ENCODE assay signal across 14 cellular contexts in genomic region chr7:70571403-70571911, GRCh38.
DNase-seq lines count a peak whose midpoint lies in the region; ATAC-seq and TF ChIP-seq lines count a peak whose summit lies in the region.
"Had no signal": no experiment of that assay in that cellular context is flagged by ENCODE, and none has a peak within 500 bp of the region (broad histone marks: within the 10 kb centered on the region; RNA-seq: fewer than 3 reads in every experiment).

No MANE protein-coding gene starts in this region.

- peak; percentile 45 for DNase-seq in Caki2 (ENCODE audit: low read depth)
- DNase-seq in NCI-H226: peak; percentile 51
- peak; percentile 33 to 84 for DNase-seq in fibroblast of lung (ENCODE audit: low read depth in 2 of 2)
- DNase-seq in neuronal stem cell (ENCODE audit: low spot score): no peak
- DNase-seq in GM10248 (ENCODE audit: extremely low spot score): no peak
- DNase-seq in natural killer cell treated with Interleukin-12 subunit alpha and Interleukin-12 subunit beta and Interleukin-15 and Interleukin-18, amount 100 ng/mL, for 72 hours (ENCODE audit: low spot score): no peak
- DNase-seq in 8988T: no peak
- no peak for DNase-seq in NCI-H2029 (lab: John Stamatoyannopoulos, UW)
- DNase-seq: activated CD8-positive, alpha-beta memory T cell treated with anti-CD3 and anti-CD28 coated beads, Interleukin-2, amount 50 U/mL, for 4 hours; naive thymus-derived CD4-positive, alpha-beta T cell; PC-9; stimulated activated CD8-positive, alpha-beta memory T cell treated with anti-CD3 and anti-CD28 coated beads, Interleukin-4, amount 100 ng/mL, for 48 hours had no signal

- H2AFZ ChIP-seq in fibroblast of lung (ENCODE audit: low read length): no peak overlapping the region
- peak overlapping the region; percentile 15 for H2AFZ ChIP-seq in neuronal stem cell (ENCODE audit: low read length)
- H2AFZ ChIP-seq: PC-9 had no signal

- CTCF ChIA-PET in GM10248 (lab: Yijun Ruan, JAX): interaction anchor here (1.4 to 2.3 kb wide), 2 partner anchors 11 to 28 kb away, joined by 3 to 6 read pairs; no protein-coding TSS in a partner anchor

- H3K4ac ChIP-seq in neuronal stem cell (ENCODE audit: low read length): no peak overlapping the region

- no peak overlapping the region for H3K18ac ChIP-seq in neuronal stem cell (ENCODE audit: low read length)

- no peaks in the 10 kb centered on the region for H3K4me1 Mint-ChIP-seq in natural killer cell treated with Interleukin-12 subunit alpha and Interleukin-12 subunit beta and Interleukin-15 and Interleukin-18, amount 100 ng/mL, for 72 hours (ENCODE audit: low read depth in 2 of 2)

- H3K4me2 ChIP-seq in fibroblast of lung (ENCODE audit: extremely low read depth, insufficient read depth, low read length) (no peak overlapping the region), neuronal stem cell (ENCODE audit: insufficient read depth, low read length, poor library complexity, severe bottlenecking) (no peak overlapping the region)
- H3K4me2 ChIP-seq: KMS-11, PC-9 had no signal

- H3K27me3 Mint-ChIP-seq in natural killer cell treated with Interleukin-12 subunit alpha and Interleukin-12 subunit beta and Interleukin-15 and Interleukin-18, amount 100 ng/mL, for 72 hours: no peaks in the 10 kb centered on the region
- H3K27me3 Mint-ChIP-seq: naive thymus-derived CD4-positive, alpha-beta T cell had no signal

- ATAC-seq in natural killer cell treated with Interleukin-12 subunit alpha and Interleukin-12 subunit beta and Interleukin-15 and Interleukin-18, amount 100 ng/mL, for 72 hours: no peak
- ATAC-seq: GM12878; naive thymus-derived CD4-positive, alpha-beta T cell had no signal

- POLR2A ChIA-PET in GM10248 (lab: Yijun Ruan, JAX): no interaction called here

- no peak overlapping the region for H2BK12ac ChIP-seq in neuronal stem cell (ENCODE audit: low read length)

- no peak for TF ChIP-seq CTCF in fibroblast of lung (conservative IDR thresholded peaks at IDR 0.05 in 1 of 2, IDR thresholded peaks at IDR 0.05 in 1 of 2; ENCODE audit: low read depth in 1 of 2, low read length in 2 of 2)
- no peak for TF ChIP-seq CTCF in GM10248 (IDR thresholded peaks at IDR 0.05; ENCODE audit: control extremely low read depth, extremely low read depth, low read depth, missing control alignments)

- H3K36me3 Mint-ChIP-seq in natural killer cell treated with Interleukin-12 subunit alpha and Interleukin-12 subunit beta and Interleukin-15 and Interleukin-18, amount 100 ng/mL, for 72 hours: no peaks in the 10 kb centered on the region
- H3K36me3 Mint-ChIP-seq: naive thymus-derived CD4-positive, alpha-beta T cell had no signal

- H3K4me3 ChIP-seq in fibroblast of lung (replicated peaks in 1 of 4; ENCODE audit: control extremely low read depth in 1 of 4, insufficient read depth in 1 of 4, low read depth in 3 of 4, low read length in 4 of 4) (no peak overlapping the region), neuronal stem cell (ENCODE audit: low read length in 2 of 2) (no peak overlapping the region)
- H3K4me3 ChIP-seq: GM12878, PC-9 had no signal

- H2BK5ac ChIP-seq in neuronal stem cell (ENCODE audit: low read length): no peak overlapping the region

- no peak overlapping the region for H4K91ac ChIP-seq in neuronal stem cell (ENCODE audit: low read depth, low read length, poor library complexity)

- no peaks in the 10 kb centered on the region for H3K79me1 ChIP-seq in neuronal stem cell (ENCODE audit: low read depth, low read length)

- no peaks in the 10 kb centered on the region for H3K79me2 ChIP-seq in fibroblast of lung (ENCODE audit: control insufficient read depth, insufficient read depth, low read length)

- H3K9me3 Mint-ChIP-seq in natural killer cell treated with Interleukin-12 subunit alpha and Interleukin-12 subunit beta and Interleukin-15 and Interleukin-18, amount 100 ng/mL, for 72 hours: no peaks in the 10 kb centered on the region

- no peak overlapping the region for H3K23ac ChIP-seq in neuronal stem cell (ENCODE audit: low read depth, low read length, poor library complexity)

- H3K27ac ChIP-seq in fibroblast of lung (ENCODE audit: insufficient read depth, low read length): no peak overlapping the region
- no peak overlapping the region for H3K27ac ChIP-seq in neuronal stem cell (replicated peaks; ENCODE audit: low read length)
- H3K27ac ChIP-seq: KMS-11, PC-9 had no signal

- no peak overlapping the region for H3K14ac ChIP-seq in neuronal stem cell (ENCODE audit: low read length)

- H3K36me3 ChIP-seq in fibroblast of lung (ENCODE audit: control insufficient read depth, insufficient read depth, low read length): no peaks in the 10 kb centered on the region
- H3K36me3 ChIP-seq in neuronal stem cell (replicated peaks in 1 of 2; ENCODE audit: control insufficient read depth in 2 of 2, insufficient read depth in 2 of 2, low read length in 2 of 2): peaks cover 0 to 3% of the 10 kb centered on the region in 2 donors

- no peaks in the 10 kb centered on the region for H3K27me3 ChIP-seq in fibroblast of lung (ENCODE audit: control insufficient read depth, insufficient read depth, low read length)
- peaks cover 0 to 83% (median 21%) of the 10 kb centered on the region in 3 experiments for H3K27me3 ChIP-seq in neuronal stem cell (ENCODE audit: control insufficient read depth in 3 of 3, insufficient read depth in 3 of 3, low read depth in 1 of 3, low read length in 3 of 3)

- no peaks in the 10 kb centered on the region for H4K20me1 ChIP-seq in fibroblast of lung (ENCODE audit: control insufficient read depth, extremely low read depth, insufficient read depth, low read length)

- H2AK5ac ChIP-seq in neuronal stem cell (ENCODE audit: low read depth, low read length): no peak overlapping the region

- H3K4me1 ChIP-seq in fibroblast of lung (ENCODE audit: control insufficient read depth, extremely low read depth, insufficient read depth, low read length) (no peaks in the 10 kb centered on the region), neuronal stem cell (ENCODE audit: control insufficient read depth in 2 of 2, insufficient read depth in 1 of 2, low read depth in 1 of 2, low read length in 2 of 2) (peaks cover 18 to 60% of the 10 kb centered on the region in 2 donors)

- in situ Hi-C loops in Caki2 (cut with HindIII; ENCODE audit: low pct_unique_long_range_greater_than_20kb, low sequenced_read_pairs): no loop called here

- no CpG with 5 or more reads among the region's 3 CpGs for WGBS in neuronal stem cell (ENCODE audit: extremely low coverage in 2 of 2, insufficient read length in 2 of 2, insufficient replicate concordance in 1 of 2), 2 donors

- no peak overlapping the region for H2BK15ac ChIP-seq in neuronal stem cell (ENCODE audit: low read length)

- H3K9ac ChIP-seq in fibroblast of lung (ENCODE audit: insufficient read depth, low read length): no peak overlapping the region
- no peak overlapping the region for H3K9ac ChIP-seq in neuronal stem cell (ENCODE audit: low read depth, low read length, poor library complexity)
- H3K9ac ChIP-seq: KMS-11 had no signal

- H2BK120ac ChIP-seq in neuronal stem cell (ENCODE audit: low read depth, low read length): no peak overlapping the region

- H4K8ac ChIP-seq in neuronal stem cell (ENCODE audit: low read depth, low read length): no peak overlapping the region

- H3K9me3 ChIP-seq in fibroblast of lung (ENCODE audit: control insufficient read depth, insufficient read depth, low read depth, low read length) (no peaks in the 10 kb centered on the region), neuronal stem cell (replicated peaks in 1 of 2; ENCODE audit: control insufficient read depth in 2 of 2, insufficient read depth in 1 of 2, low read depth in 1 of 2, low read length in 2 of 2) (peaks cover 0 to 3% of the 10 kb centered on the region in 2 donors)

- H3K4me3 Mint-ChIP-seq in natural killer cell treated with Interleukin-12 subunit alpha and Interleukin-12 subunit beta and Interleukin-15 and Interleukin-18, amount 100 ng/mL, for 72 hours: no peak overlapping the region
- H3K4me3 Mint-ChIP-seq: naive thymus-derived CD4-positive, alpha-beta T cell had no signal

- H3K27ac Mint-ChIP-seq in natural killer cell treated with Interleukin-12 subunit alpha and Interleukin-12 subunit beta and Interleukin-15 and Interleukin-18, amount 100 ng/mL, for 72 hours: no peak overlapping the region
- H3K27ac Mint-ChIP-seq: naive thymus-derived CD4-positive, alpha-beta T cell had no signal

Comparison
In these comparisons a context has a peak if more than half of its experiments do, and no peak if none do; other contexts are left out.
1. DNase-seq: peak in Caki2 (single experiment), NCI-H226 (single experiment) and fibroblast of lung (2 of 2); none in neuronal stem cell (single experiment), GM10248 (single experiment), natural killer cell treated with Interleukin-12 subunit alpha and Interleukin-12 subunit beta and Interleukin-15 and Interleukin-18, amount 100 ng/mL, for 72 hours (single experiment), 8988T (single experiment) and NCI-H2029 (single experiment).